ENCODE assay signal across 20 cellular contexts in genomic region chr3:2090512-2090911, GRCh38. TPM values are rescaled to one million over a fixed set of nuclear protein-coding genes. Genes with fewer than 3 reads are reported as not detected.
"Had no signal": no experiment of that assay in that cellular context is flagged by ENCODE, and none has a peak within 500 bp of the region (broad histone marks: within the 10 kb centered on the region; RNA-seq: fewer than 3 reads in every experiment).

No MANE protein-coding gene starts in this region.

- H3K4me3 ChIP-seq: esophagus squamous epithelium, heart left ventricle, neural progenitor cell, ovary, right atrium auricular region, sigmoid colon, skin epidermis, stomach, thoracic aorta had no signal

- H3K27me3 Mint-ChIP-seq: dendritic cell treated with granulocyte-macrophage colony-stimulating factor and Interleukin-4, amounts not matched to agents 40 ng/mL and 50 ng/mL, for 4 days; effector memory CD8-positive, alpha-beta T cell; natural killer cell treated with Interleukin-12 subunit alpha and Interleukin-12 subunit beta and Interleukin-15 and Interleukin-18, amount 100 ng/mL, for 72 hours had no signal

- H3K27ac Mint-ChIP-seq: dendritic cell treated with granulocyte-macrophage colony-stimulating factor and Interleukin-4, amounts not matched to agents 40 ng/mL and 50 ng/mL, for 4 days; effector memory CD8-positive, alpha-beta T cell; natural killer cell treated with Interleukin-12 subunit alpha and Interleukin-12 subunit beta and Interleukin-15 and Interleukin-18, amount 100 ng/mL, for 72 hours; neural progenitor cell had no signal

- H3K9me3 Mint-ChIP-seq: neural progenitor cell had no signal

- H3K4me3 Mint-ChIP-seq: dendritic cell treated with granulocyte-macrophage colony-stimulating factor and Interleukin-4, amounts not matched to agents 40 ng/mL and 50 ng/mL, for 4 days; effector memory CD8-positive, alpha-beta T cell; natural killer cell treated with Interleukin-12 subunit alpha and Interleukin-12 subunit beta and Interleukin-15 and Interleukin-18, amount 100 ng/mL, for 72 hours; neural progenitor cell had no signal

- H3K36me3 Mint-ChIP-seq: natural killer cell treated with Interleukin-12 subunit alpha and Interleukin-12 subunit beta and Interleukin-15 and Interleukin-18, amount 100 ng/mL, for 72 hours; neural progenitor cell had no signal

- DNase-seq: effector memory CD8-positive, alpha-beta T cell; esophagus squamous epithelium; heart left ventricle; hypothalamus; islet precursor cell; mammary epithelial cell; nucleus accumbens; ovary; sigmoid colon; stimulated activated CD4-positive, alpha-beta T cell treated with anti-CD3 and anti-CD28 coated beads, Interleukin-2, amount 100 ng/mL, for 24 hours; stimulated activated naive CD4-positive, alpha-beta T cell; stomach; substantia nigra; trophoblast cell had no signal

RNA-seq across cellular contexts. Expression of gene CNTN4, which starts 8.2 kb away (rescaled TPM):
- total RNA-seq: mammary epithelial cell; natural killer cell treated with Interleukin-12 subunit alpha and Interleukin-12 subunit beta and Interleukin-15 and Interleukin-18, amount 100 ng/mL, for 72 hours had no signal
- polyA plus RNA-seq: mammary epithelial cell had no signal
